In the genomic region with DNA sequence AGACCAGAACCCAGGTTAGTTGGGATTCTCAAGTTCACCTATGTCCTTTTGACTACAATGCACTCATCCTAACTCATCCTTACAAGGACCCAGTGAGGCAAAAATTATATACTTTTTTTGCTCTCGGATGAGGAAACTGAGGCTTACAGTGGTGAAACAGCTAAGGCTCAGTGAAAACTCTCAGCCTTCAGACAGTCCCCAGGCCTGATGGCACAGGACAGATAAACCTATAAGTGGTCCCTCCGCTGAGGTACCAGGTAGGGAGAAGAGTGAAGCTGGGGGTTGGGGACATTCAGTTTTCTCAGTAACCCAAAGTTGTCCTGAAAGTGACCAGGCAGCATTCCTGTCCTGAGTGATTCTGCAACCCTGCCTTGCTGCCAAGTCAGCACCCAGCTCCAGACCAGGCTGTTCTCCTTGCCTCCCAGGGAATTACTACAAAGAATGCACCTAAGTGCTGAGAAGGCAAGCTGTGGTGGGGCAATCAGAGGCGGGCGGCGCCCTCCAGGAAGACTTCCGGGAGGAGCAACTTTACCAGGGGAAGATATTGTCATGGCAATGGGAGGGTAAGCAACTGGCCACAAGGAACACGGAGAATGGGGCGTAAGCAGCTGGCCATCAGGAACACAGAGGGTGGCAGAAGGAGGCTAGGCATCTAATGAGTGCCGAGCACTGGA, we compare ENCODE assay signal across 10 cellular contexts. TPM values are rescaled to one million over a fixed set of nuclear protein-coding genes. Genes with fewer than 3 reads are reported as not detected.
A peak's percentile ranks its signal among the peaks of the same experiment; 100 is the strongest.
DNase-seq lines count a peak whose midpoint lies in the region; ATAC-seq, FAIRE-seq and TF ChIP-seq lines count a peak whose summit lies in the region.
"Had no signal": no experiment of that assay in that cellular context is flagged by ENCODE, and none has a peak within 500 bp of the region (broad histone marks: within the 10 kb centered on the region; RNA-seq: fewer than 3 reads in every experiment).

No MANE protein-coding gene starts in this region.

- H3K36me3 ChIP-seq in HEK293 (ENCODE audit: control insufficient read depth in 2 of 2, insufficient read depth in 1 of 2, low read length in 2 of 2) = no peaks in the 10 kb centered on the region
- H3K36me3 ChIP-seq in K562 (ENCODE audit: control insufficient read depth, insufficient read depth, low read length) = no peaks in the 10 kb centered on the region
- H3K36me3 ChIP-seq in kidney (ENCODE audit: control insufficient read depth in 1 of 2, insufficient read depth in 2 of 2, low read length in 2 of 2) = no peaks in the 10 kb centered on the region
- H3K36me3 ChIP-seq in stomach = peaks cover 0 to 15% (median 8%) of the 10 kb centered on the region in 4 donors
- no peaks in the 10 kb centered on the region for H3K36me3 ChIP-seq in A673 (ENCODE audit: insufficient read depth, low read length, poor library complexity, severe bottlenecking)

- peak overlapping the region in 1 of 2 experiments; percentile 66; a peak in 1 of 4 replicates for H3K9ac ChIP-seq in K562 (ENCODE audit: insufficient read depth in 1 of 2, low read depth in 2 of 2, low read length in 2 of 2)
- H3K9ac ChIP-seq in kidney (ENCODE audit: low read length in 2 of 2) = peak overlapping the region; percentile 8 to 24

- 55% methylated on average over 9 of the region's 9 CpGs for WGBS in K562 (ENCODE audit: insufficient coverage, low coverage, missing lambda C conversion rate)
- WGBS in stomach, 5 donors = 32 to 52% (median 46%) methylated on average over 9 of the region's 9 CpGs

- CTCF ChIA-PET in HEK293 (lab: Yijun Ruan, JAX) (interaction anchor here (0.8 to 3.0 kb wide), 5 partner anchors 8 to 35 kb away, joined by 3 to 24 read pairs (median 5); a partner anchor contains a TSS), K562 (lab: Yijun Ruan, JAX; ENCODE audit: low intra/inter-chr PET ratio) (no interaction called here), A673 (lab: Charles Lee) (no interaction called here)

- intact Hi-C loops in K562 (cut with micrococcal nuclease) (no loop called here), kidney (cut with DNase I) (no loop called here), stomach (cut with DNase I; ENCODE audit: low total_unique reads) (no loop called here), A673 (cut with micrococcal nuclease; ENCODE audit: unreplicated experiment) (no loop called here)

- H3K4me3 ChIP-seq in HEK293 (ENCODE audit: low read depth, low read length) (no peak overlapping the region), K562 (no peak overlapping the region), kidney (ENCODE audit: low read length in 2 of 2) (no peak overlapping the region), stomach (no peak overlapping the region), A673 (ENCODE audit: low read depth, low read length, poor library complexity, severe bottlenecking) (no peak overlapping the region)

- no peak for TF ChIP-seq RAD21 in K562 (CRISPR knock-in tag; conservative IDR thresholded peaks at IDR 0.05 in 1 of 2, IDR thresholded peaks at IDR 0.05 in 1 of 2)

- no peak overlapping the region for H3K4me2 ChIP-seq in K562 (ENCODE audit: insufficient read depth, low read length)

- no peak for TF ChIP-seq CTCF in HEK293 (tag by site-specific recombination; IDR thresholded peaks at IDR 0.05)
- no peak for TF ChIP-seq CTCF in K562 (IDR thresholded peaks at IDR 0.05 in 2 of 3, conservative IDR thresholded peaks at IDR 0.05 in 1 of 3; ENCODE audit: insufficient read depth in 2 of 3, low read depth in 1 of 3, low read length in 3 of 3)
- no peak for TF ChIP-seq CTCF in kidney (IDR thresholded peaks at IDR 0.05; ENCODE audit: borderline replicate concordance, extremely low read depth, insufficient read depth)
- TF ChIP-seq CTCF in stomach (IDR thresholded peaks at IDR 0.05) = no peak
- no peak for TF ChIP-seq CTCF in A673 (conservative IDR thresholded peaks at IDR 0.05; ENCODE audit: low read depth, low read length)

- BruUV-seq in K562 (replicated peaks; lab: Mats Ljungman, UMichigan) (no TSS peak), A673 (replicated peaks; lab: Mats Ljungman, UMichigan) (no TSS peak)

- no peak overlapping the region for H2AFZ ChIP-seq in K562 (ENCODE audit: low read depth, low read length)

- H3K79me2 ChIP-seq in K562 (ENCODE audit: control insufficient read depth, insufficient read depth, low read length) = no peaks in the 10 kb centered on the region

- H3K4me1 ChIP-seq in HEK293 (ENCODE audit: control insufficient read depth, insufficient read depth, low read length) (no peaks in the 10 kb centered on the region), K562 (replicated peaks in 1 of 2; ENCODE audit: control insufficient read depth in 2 of 2, insufficient read depth in 2 of 2, low read length in 2 of 2) (peaks cover 35 to 57% of the 10 kb centered on the region in 2 experiments), kidney (ENCODE audit: control insufficient read depth in 1 of 2, insufficient read depth in 1 of 2, low read depth in 1 of 2, low read length in 2 of 2) (peaks cover 10 to 48% of the 10 kb centered on the region in 2 donors), stomach (peaks cover 80 to 96% (median 91%) of the 10 kb centered on the region in 4 donors), A673 (ENCODE audit: insufficient read depth, low read length, poor library complexity, severe bottlenecking) (peaks cover 17% of the 10 kb centered on the region)

- no peak overlapping the region for H3K27ac ChIP-seq in HEK293 (ENCODE audit: extremely low read depth, low read depth, low read length)
- H3K27ac ChIP-seq in K562 (ENCODE audit: extremely low read depth, low read depth, low read length) = no peak overlapping the region
- peak overlapping the region; percentile 10 to 11 for H3K27ac ChIP-seq in kidney (ENCODE audit: low read depth in 2 of 2, low read length in 2 of 2)
- peak overlapping the region; percentile 52 to 88 (median 86) for H3K27ac ChIP-seq in stomach
- no peak overlapping the region for H3K27ac ChIP-seq in A673 (ENCODE audit: low read depth, low read length, poor library complexity, severe bottlenecking)

- ATAC-seq in K562 = no peak
- no peak for ATAC-seq in GM21619 (IDR thresholded peaks at IDR 0.05; ENCODE audit: unreplicated experiment)

- TF ChIP-seq POLR2A in K562 (conservative IDR thresholded peaks at IDR 0.05) (no peak), stomach (IDR thresholded peaks at IDR 0.05) (no peak)

- no peak for FAIRE-seq in K562 (lab: Jason Lieb, UNC)
- no peak for FAIRE-seq in kidney (lab: Jason Lieb, UNC)

- peaks cover 7% of the 10 kb centered on the region; the same call in 1 of the 2 replicates for H4K20me1 ChIP-seq in K562 (replicated peaks; ENCODE audit: control insufficient read depth, insufficient read depth, low read length)

- no peak for DNase-seq in K562 (ENCODE audit: extremely low read depth in 1 of 4, low spot score in 3 of 4)
- peak; percentile 92 for DNase-seq in kidney
- DNase-seq in stomach = peak; percentile 83
- DNase-seq in A673 (ENCODE audit: low spot score) = no peak
- no peak for DNase-seq in T-helper 1 cell
- DNase-seq in G401 (ENCODE audit: low spot score) = no peak
- DNase-seq: activated CD4-positive, CD25-positive, alpha-beta regulatory T cell treated with anti-CD3 and anti-CD28 coated beads, Interleukin-2, amount 50 U/mL, for 72 hours; activated gamma-delta T cell treated with Interleukin-2 at 50 U/mL for 16 hours had no signal

- H3K27me3 ChIP-seq in K562 (ENCODE audit: control insufficient read depth in 2 of 2, insufficient read depth in 2 of 2, low read length in 2 of 2) = no peaks in the 10 kb centered on the region
- H3K27me3 ChIP-seq in stomach = peaks cover 0 to 5% (median 0%) of the 10 kb centered on the region in 3 donors
- H3K27me3 ChIP-seq in A673 (replicated peaks; ENCODE audit: insufficient read depth, low read depth, low read length, poor library complexity) = no peaks in the 10 kb centered on the region

- in situ Hi-C loops in K562 (cut with MboI) = no loop called here
- in situ Hi-C loops in G401 (cut with HindIII; ENCODE audit: low sequenced_read_pairs) = no loop called here

- peaks cover 5% of the 10 kb centered on the region for H3K9me1 ChIP-seq in K562 (ENCODE audit: control insufficient read depth, insufficient read depth, low read length)

- POLR2A ChIA-PET in HEK293 (lab: Yijun Ruan, JAX) (interaction anchor here (0.6 to 2.4 kb wide), 2 partner anchors 14 to 30 kb away, joined by 3 to 5 read pairs; a partner anchor contains a TSS), K562 (lab: Yijun Ruan, JAX) (interaction anchor here (0.6 to 0.7 kb wide), 3 partner anchors 13 to 108 kb away, joined by 3 read pairs; no protein-coding TSS in a partner anchor), A673 (lab: Charles Lee; ENCODE audit: low non-redundant PET) (no interaction called here)

- H3K9me3 ChIP-seq in HEK293 (ENCODE audit: control insufficient read depth, insufficient read depth, low read depth, low read length) (no peaks in the 10 kb centered on the region), K562 (replicated peaks; ENCODE audit: control insufficient read depth, insufficient read depth, low read depth, low read length) (no peaks in the 10 kb centered on the region), kidney (ENCODE audit: control insufficient read depth in 1 of 2, low read length in 2 of 2) (no peaks in the 10 kb centered on the region), stomach (no peaks in the 10 kb centered on the region), A673 (ENCODE audit: low read depth, low read length, poor library complexity, severe bottlenecking) (no peaks in the 10 kb centered on the region)

- TF ChIP-seq EP300 in K562 (IDR thresholded peaks at IDR 0.05; ENCODE audit: low read length) = no peak
- TF ChIP-seq EP300 in stomach (IDR thresholded peaks at IDR 0.05) = peak; percentile 24

RNA-seq across cellular contexts. Expression of a gene that starts 4.6 kb away (rescaled TPM):
- total RNA-seq in K562 (2011; cell fraction: chromatin; rRNA removed; ENCODE audit: low replicate concordance) = 0.62 and 1.6 TPM in 2 replicates
- 1.7 and 2.0 TPM in 2 replicates for total RNA-seq in K562 (2011; cell fraction: nucleolus; rRNA removed)
- total RNA-seq in K562 (2011; cell fraction: nucleoplasm; rRNA removed) = 1.1 and 1.4 TPM in 2 replicates
- total RNA-seq in K562 (2014; rRNA removed) (1.3 and 2.9 TPM in 2 replicates), K562 (2014; rRNA removed; fragmentation: Illumina TruSeq; extraction: Trizol) (0.25 and 0.29 TPM in 2 replicates), K562 (2015; rRNA removed; fragmentation: Illumina TruSeq; extraction: Trizol) (0.60 and 0.83 TPM in 2 replicates), K562 (2021) (1.6 and 1.7 TPM in 2 replicates), kidney (10.2 TPM), stomach (10 to 100 TPM in 2 of 5 donors, 1 to 10 TPM in 3; 1.8 to 33.0 (median 5.5) TPM), A673 (2021) (1.2 and 1.6 TPM in 2 replicates)
- polyA plus RNA-seq in K562 (2011; rRNA removed) (0.39 and 0.61 TPM in 2 replicates), K562 (2014; fragmentation: Illumina TruSeq; extraction: Trizol) (0.48 and 0.54 TPM in 2 replicates), K562 (2014; fragmentation: Nextera tagmentation; extraction: Ambion mirVana) (under 1 TPM in 1 of 2 experiments, not detected in 1; 0.07 TPM), K562 (2014; rRNA removed) (0.93 TPM in 2 replicates), kidney (ENCODE audit: insufficient read depth, low read depth, low replicate concordance) (12.6 TPM), stomach (10 to 100 TPM in 1 of 3 donors, 1 to 10 TPM in 2; 1.7 to 27.5 (median 3.9) TPM)
- 0.77 and 0.98 TPM in 2 replicates for polyA plus RNA-seq in K562 (2011; cell fraction: cytosol; rRNA removed)
- 0.44 and 0.67 TPM in 2 replicates for polyA plus RNA-seq in K562 (2011; cell fraction: nucleus; rRNA removed)
- polyA plus RNA-seq in K562 (2012) = 0.77 and 0.80 TPM in 2 replicates
- polyA minus RNA-seq in K562 (2011; rRNA and poly(A)+ RNA removed) = 0.42 and 0.84 TPM in 2 replicates
- polyA minus RNA-seq in K562 (2011; cell fraction: cytosol; rRNA and poly(A)+ RNA removed) = 0.48 and 1.1 TPM in 2 replicates
- polyA minus RNA-seq in K562 (2011; cell fraction: nucleus; rRNA and poly(A)+ RNA removed) = 0.81 and 1.2 TPM in 2 replicates
- total RNA-seq in G401 (2014; rRNA removed; shearing (Covaris generic)) = 19.3 and 32.4 TPM in 2 replicates

RNA-seq across cellular contexts. Expression of a gene that starts 14.6 kb away (rescaled TPM):
- 0.90 and 1.7 TPM in 2 replicates for total RNA-seq in K562 (2011; cell fraction: chromatin; rRNA removed; ENCODE audit: low replicate concordance)
- 1.3 and 1.8 TPM in 2 replicates for total RNA-seq in K562 (2011; cell fraction: nucleolus; rRNA removed)
- total RNA-seq in K562 (2011; cell fraction: nucleoplasm; rRNA removed) = 1.3 TPM in 2 replicates
- total RNA-seq in K562 (2014; rRNA removed) (1.1 and 1.2 TPM in 2 replicates), K562 (2014; rRNA removed; fragmentation: Illumina TruSeq; extraction: Trizol) (0.73 and 0.95 TPM in 2 replicates), K562 (2015; rRNA removed; fragmentation: Illumina TruSeq; extraction: Trizol) (0.26 and 0.47 TPM in 2 replicates), K562 (2021) (0.95 and 2.3 TPM in 2 replicates), kidney (38.3 TPM), stomach (100 to 1,000 TPM in 1 of 5 donors, 10 to 100 TPM in 3, 1 to 10 TPM in 1; 1.7 to 188 (median 40.0) TPM), A673 (2021) (1.0 and 1.4 TPM in 2 replicates)
- polyA plus RNA-seq in K562 (2011; rRNA removed) (0.98 and 1.9 TPM in 2 replicates), K562 (2014; fragmentation: Illumina TruSeq; extraction: Trizol) (0.98 and 1.4 TPM in 2 replicates), K562 (2014; fragmentation: Nextera tagmentation; extraction: Ambion mirVana) (under 1 TPM; 0.03 to 0.14 TPM), K562 (2014; rRNA removed) (0.97 and 1.3 TPM in 2 replicates), kidney (ENCODE audit: insufficient read depth, low read depth, low replicate concordance) (33.0 TPM), stomach (100 to 1,000 TPM; 121 to 216 (median 183) TPM)
- polyA plus RNA-seq in K562 (2011; cell fraction: cytosol; rRNA removed) = 1.7 and 2.1 TPM in 2 replicates
- 1.1 and 1.7 TPM in 2 replicates for polyA plus RNA-seq in K562 (2011; cell fraction: nucleus; rRNA removed)
- 0.29 and 0.94 TPM in 2 replicates for polyA plus RNA-seq in K562 (2012)
- polyA minus RNA-seq in K562 (2011; rRNA and poly(A)+ RNA removed) = 0.32 and 0.90 TPM in 2 replicates
- polyA minus RNA-seq in K562 (2011; cell fraction: cytosol; rRNA and poly(A)+ RNA removed) = 0.38 TPM in 1 of 2 replicates, not detected in the other
- polyA minus RNA-seq in K562 (2011; cell fraction: nucleus; rRNA and poly(A)+ RNA removed) = 0.81 and 1.1 TPM in 2 replicates
- total RNA-seq in G401 (2014; rRNA removed; shearing (Covaris generic)) = 18.3 and 28.3 TPM in 2 replicates

RNA-seq across cellular contexts. Expression of a gene that starts 47.8 kb away (rescaled TPM):
- 1.2 and 3.2 TPM in 2 replicates for total RNA-seq in K562 (2011; cell fraction: chromatin; rRNA removed; ENCODE audit: low replicate concordance)
- 2.0 and 2.1 TPM in 2 replicates for total RNA-seq in K562 (2011; cell fraction: nucleolus; rRNA removed)
- total RNA-seq in K562 (2011; cell fraction: nucleoplasm; rRNA removed) = 1.5 and 1.8 TPM in 2 replicates
- total RNA-seq in K562 (2014; rRNA removed) (0.73 and 2.6 TPM in 2 replicates), K562 (2014; rRNA removed; fragmentation: Illumina TruSeq; extraction: Trizol) (0.62 and 0.73 TPM in 2 replicates), K562 (2015; rRNA removed; fragmentation: Illumina TruSeq; extraction: Trizol) (0.53 and 0.83 TPM in 2 replicates), K562 (2021) (1.9 and 2.4 TPM in 2 replicates), kidney (14.1 TPM), stomach (10 to 100 TPM in 2 of 5 donors, 1 to 10 TPM in 3; 2.9 to 21.6 (median 7.1) TPM), A673 (2021) (not detected in 2 replicates)
- polyA plus RNA-seq in K562 (2011; rRNA removed) (1.4 and 4.8 TPM in 2 replicates), K562 (2014; fragmentation: Illumina TruSeq; extraction: Trizol) (1.3 and 1.9 TPM in 2 replicates), K562 (2014; fragmentation: Nextera tagmentation; extraction: Ambion mirVana) (under 1 TPM; 0.38 to 0.48 TPM), K562 (2014; rRNA removed) (1.0 and 1.3 TPM in 2 replicates), kidney (ENCODE audit: insufficient read depth, low read depth, low replicate concordance) (19.3 TPM), stomach (10 to 100 TPM; 13.6 to 15.3 (median 14.5) TPM)
- 4.7 and 4.9 TPM in 2 replicates for polyA plus RNA-seq in K562 (2011; cell fraction: cytosol; rRNA removed)
- 3.2 and 3.7 TPM in 2 replicates for polyA plus RNA-seq in K562 (2011; cell fraction: nucleus; rRNA removed)
- 1.2 and 3.1 TPM in 2 replicates for polyA plus RNA-seq in K562 (2012)
- 2.2 and 4.5 TPM in 2 replicates for polyA minus RNA-seq in K562 (2011; rRNA and poly(A)+ RNA removed)
- 2.3 and 3.9 TPM in 2 replicates for polyA minus RNA-seq in K562 (2011; cell fraction: cytosol; rRNA and poly(A)+ RNA removed)
- polyA minus RNA-seq in K562 (2011; cell fraction: nucleus; rRNA and poly(A)+ RNA removed) = 0.81 and 1.4 TPM in 2 replicates
- total RNA-seq in G401 (2014; rRNA removed; shearing (Covaris generic)) = not detected in 2 replicates

Comparison
In these comparisons a context has a peak if more than half of its experiments do, and no peak if none do; other contexts are left out.
1. H3K27ac ChIP-seq: peak in kidney (2 of 2) and stomach (5 of 5); none in HEK293 (single experiment), K562 (single experiment) and A673 (single experiment).
2. DNase-seq: peak in kidney (single experiment) and stomach (single experiment); none in K562 (0 of 4), A673 (single experiment), T-helper 1 cell (0 of 5) and G401 (single experiment).